8 cellular contexts compared by ENCODE assay signal in genomic region chr1:65148178-65148547, GRCh38. TPM values are rescaled to one million over a fixed set of nuclear protein-coding genes. Genes with fewer than 3 reads are reported as not detected.
DNase-seq lines count a peak whose midpoint lies in the region; ATAC-seq, FAIRE-seq and TF ChIP-seq lines count a peak whose summit lies in the region.
"Not testable (repeated sequence)": the region's sequence is repeated elsewhere in the genome, so short reads cannot be mapped to it uniquely, and the experiment has no call there.

Gene AK4, plus strand, starts transcription at chr1:65148203. Its CDS starts 205 bp downstream, at chr1:65148408.

- peaks cover 40% of the 10 kb centered on the region for H3K36me3 Mint-ChIP-seq in Calu3 (ENCODE audit: insufficient read depth, unreplicated experiment)
- not testable (repeated sequence) for H3K36me3 Mint-ChIP-seq in glutamatergic neuron (ENCODE audit: unreplicated experiment)
- H3K36me3 Mint-ChIP-seq in stimulated activated naive CD8-positive, alpha-beta T cell treated with anti-CD3 and anti-CD28 coated beads, Interleukin-15, Interleukin-2, amounts not matched to agents 100 ng/mL and 50 ng/mL, for 24 hours (ENCODE audit: low read depth): peaks cover 17% of the 10 kb centered on the region

- peaks cover 49% of the 10 kb centered on the region for H3K27me3 ChIP-seq in SJSA1 (replicated peaks)
- H3K27me3 ChIP-seq in K562 (ENCODE audit: control insufficient read depth in 2 of 2, insufficient read depth in 2 of 2, low read length in 2 of 2); muscle layer of colon (ENCODE audit: control insufficient read depth in 1 of 2, insufficient read depth in 2 of 2, low read length in 2 of 2): not testable (repeated sequence)

- TF ChIP-seq CTCF in Calu3 (IDR thresholded peaks at IDR 0.05; ENCODE audit: unreplicated experiment); K562 (IDR thresholded peaks at IDR 0.05 in 2 of 3, conservative IDR thresholded peaks at IDR 0.05 in 1 of 3; ENCODE audit: insufficient read depth in 2 of 3, low read depth in 1 of 3, low read length in 3 of 3); glutamatergic neuron (IDR thresholded peaks at IDR 0.05; ENCODE audit: partially characterized antibody, unreplicated experiment): not testable (repeated sequence)

- not testable (repeated sequence) for BruUV-seq in Calu3 (replicated peaks; lab: Mats Ljungman, UMichigan); K562 (replicated peaks; lab: Mats Ljungman, UMichigan)

- not testable (repeated sequence) for H4K20me1 ChIP-seq in K562 (replicated peaks; ENCODE audit: control insufficient read depth, insufficient read depth, low read length)

- TF ChIP-seq RAD21 in K562 (CRISPR knock-in tag; conservative IDR thresholded peaks at IDR 0.05 in 1 of 2, IDR thresholded peaks at IDR 0.05 in 1 of 2): not testable (repeated sequence)

- not testable (repeated sequence) for H3K36me3 ChIP-seq in SJSA1; K562 (ENCODE audit: control insufficient read depth, insufficient read depth, low read length); muscle layer of colon (ENCODE audit: insufficient read depth, low read length)

- CTCF ChIA-PET in Calu3 (lab: Charles Lee): interaction anchor here (1.5 to 1.7 kb wide), 2 partner anchors 29 to 61 kb away, joined by 5 read pairs; no protein-coding TSS in a partner anchor
- CTCF ChIA-PET in K562 (lab: Yijun Ruan, JAX; ENCODE audit: low intra/inter-chr PET ratio): not testable (repeated sequence)

- not testable (repeated sequence) for H3K9me3 ChIP-seq in SJSA1 (replicated peaks); K562 (replicated peaks; ENCODE audit: control insufficient read depth, insufficient read depth, low read depth, low read length); muscle layer of colon (ENCODE audit: low read length)

- peaks cover 54% of the 10 kb centered on the region for H3K4me1 Mint-ChIP-seq in Calu3 (ENCODE audit: low read depth, unreplicated experiment)
- not testable (repeated sequence) for H3K4me1 Mint-ChIP-seq in glutamatergic neuron (ENCODE audit: low read depth, unreplicated experiment)
- H3K4me1 Mint-ChIP-seq in stimulated activated naive CD8-positive, alpha-beta T cell treated with anti-CD3 and anti-CD28 coated beads, Interleukin-15, Interleukin-2, amounts not matched to agents 100 ng/mL and 50 ng/mL, for 24 hours (ENCODE audit: low read depth): peaks cover 21% of the 10 kb centered on the region

- POLR2A ChIA-PET in K562 (lab: Yijun Ruan, JAX): interaction anchor here (0.6 to 3.1 kb wide), 6 partner anchors 11 to 129 kb away, joined by 3 to 22 read pairs (median 4); no protein-coding TSS in a partner anchor

- H3K4me1 ChIP-seq in SJSA1 (replicated peaks): not testable (repeated sequence)
- H3K4me1 ChIP-seq in K562 (replicated peaks in 1 of 2; ENCODE audit: control insufficient read depth in 2 of 2, insufficient read depth in 2 of 2, low read length in 2 of 2): peaks cover 10 to 26% of the 10 kb centered on the region in 2 experiments
- peaks cover 12% of the 10 kb centered on the region for H3K4me1 ChIP-seq in muscle layer of colon (ENCODE audit: insufficient read depth, low read length)

- not testable (repeated sequence) for H3K9me3 Mint-ChIP-seq in Calu3 (ENCODE audit: low read depth, unreplicated experiment); glutamatergic neuron (ENCODE audit: unreplicated experiment); stimulated activated naive CD8-positive, alpha-beta T cell treated with anti-CD3 and anti-CD28 coated beads, Interleukin-15, Interleukin-2, amounts not matched to agents 100 ng/mL and 50 ng/mL, for 24 hours

- not testable (repeated sequence) for FAIRE-seq in K562 (lab: Jason Lieb, UNC)

- H3K4me3 ChIP-seq in SJSA1: peak within 1 kb of the TSS; percentile 9
- H3K4me3 ChIP-seq in K562: peak within 1 kb of the TSS; percentile 64
- peak within 1 kb of the TSS; percentile 60 to 98 for H3K4me3 ChIP-seq in muscle layer of colon (ENCODE audit: low read depth in 1 of 2, low read length in 2 of 2)

- H2AFZ ChIP-seq in K562 (ENCODE audit: low read depth, low read length): peak within 1 kb of the TSS; percentile 93

- 0% methylated on average over 8 of the region's 33 CpGs for WGBS in K562 (ENCODE audit: insufficient coverage, low coverage, missing lambda C conversion rate)

- H3K27me3 Mint-ChIP-seq in Calu3 (ENCODE audit: unreplicated experiment): not testable (repeated sequence)
- peaks cover 14% of the 10 kb centered on the region for H3K27me3 Mint-ChIP-seq in glutamatergic neuron (ENCODE audit: unreplicated experiment)
- peaks cover 57% of the 10 kb centered on the region for H3K27me3 Mint-ChIP-seq in stimulated activated naive CD8-positive, alpha-beta T cell treated with anti-CD3 and anti-CD28 coated beads, Interleukin-15, Interleukin-2, amounts not matched to agents 100 ng/mL and 50 ng/mL, for 24 hours

- TF ChIP-seq EP300 in K562 (IDR thresholded peaks at IDR 0.05; ENCODE audit: low read length): not testable (repeated sequence)

- intact Hi-C loops in Calu3 (cut with micrococcal nuclease; ENCODE audit: unreplicated experiment): not testable (repeated sequence)
- intact Hi-C loops in K562 (cut with micrococcal nuclease): loop anchor here (5.0 kb wide), 2 partner anchors 59 to 81 kb away; no protein-coding TSS in a partner anchor

- H3K9ac ChIP-seq in K562 (ENCODE audit: insufficient read depth in 1 of 2, low read depth in 2 of 2, low read length in 2 of 2): peak within 1 kb of the TSS; percentile 71 to 95
- H3K9ac ChIP-seq in muscle layer of colon (ENCODE audit: low read length): peak within 1 kb of the TSS; percentile 42

- peak within 1 kb of the TSS; percentile 66 for H3K27ac Mint-ChIP-seq in Calu3 (ENCODE audit: unreplicated experiment)
- not testable (repeated sequence) for H3K27ac Mint-ChIP-seq in glutamatergic neuron (ENCODE audit: unreplicated experiment)
- H3K27ac Mint-ChIP-seq in stimulated activated naive CD8-positive, alpha-beta T cell treated with anti-CD3 and anti-CD28 coated beads, Interleukin-15, Interleukin-2, amounts not matched to agents 100 ng/mL and 50 ng/mL, for 24 hours: peak within 1 kb of the TSS; percentile 79

- H3K4me2 ChIP-seq in K562 (ENCODE audit: insufficient read depth, low read length): peak within 1 kb of the TSS; percentile 83

- not testable (repeated sequence) for H3K27ac ChIP-seq in SJSA1
- H3K27ac ChIP-seq in K562 (ENCODE audit: extremely low read depth, low read depth, low read length) (peak within 1 kb of the TSS; percentile 65), muscle layer of colon (ENCODE audit: low read depth, low read length) (peak within 1 kb of the TSS; percentile 94)

- H3K4me3 Mint-ChIP-seq in Calu3 (ENCODE audit: low read depth, unreplicated experiment) (peak within 1 kb of the TSS; percentile 87), glutamatergic neuron (ENCODE audit: unreplicated experiment) (peak within 1 kb of the TSS; percentile 80)
- peak within 1 kb of the TSS; percentile 86 for H3K4me3 Mint-ChIP-seq in stimulated activated naive CD8-positive, alpha-beta T cell treated with anti-CD3 and anti-CD28 coated beads, Interleukin-15, Interleukin-2, amounts not matched to agents 100 ng/mL and 50 ng/mL, for 24 hours

- H3K79me2 ChIP-seq in K562 (ENCODE audit: control insufficient read depth, insufficient read depth, low read length): peaks cover 44% of the 10 kb centered on the region

- peak; percentile 19 for ATAC-seq in GM21529 (IDR thresholded peaks at IDR 0.05; ENCODE audit: unreplicated experiment)
- peak; percentile 23 for ATAC-seq in HG03175 (IDR thresholded peaks at IDR 0.05; ENCODE audit: unreplicated experiment)
- ATAC-seq in K562: peak; percentile 19

- in situ Hi-C loops in K562 (cut with MboI): not testable (repeated sequence)

- not testable (repeated sequence) for H3K9me1 ChIP-seq in K562 (ENCODE audit: control insufficient read depth, insufficient read depth, low read length)

- TF ChIP-seq POLR2A in K562 (conservative IDR thresholded peaks at IDR 0.05): peak; percentile 60

- not testable (repeated sequence) for DNase-seq in Calu3; SJSA1 (ENCODE audit: low read depth in 1 of 2, low spot score in 2 of 2); K562 (ENCODE audit: extremely low read depth in 1 of 4, low spot score in 3 of 4); glutamatergic neuron

TF ChIP-seq in K562, 482 proteins besides CTCF, POLR2A, EP300 and RAD21 (continues in another document):
- peak in 1 of 2 experiments; percentile 16; a peak in 1 of 4 replicates for TF ChIP-seq NRF1 (conservative IDR thresholded peaks at IDR 0.05 in 1 of 2, IDR thresholded peaks at IDR 0.05 in 1 of 2)
- TF ChIP-seq HNRNPL (IDR thresholded peaks at IDR 0.05; ENCODE audit: low read depth, low read length): 0 out of 2 replicates have a peak, but pooled peaks have one; percentile 18

RNA-seq across cellular contexts. Expression of gene AK4, which starts in this region (rescaled TPM):
- total RNA-seq in Calu3 (2022) (39.6 and 49.9 TPM in 2 replicates), K562 (2014; rRNA removed) (19.1 and 21.4 TPM in 2 replicates), K562 (2014; rRNA removed; fragmentation: Illumina TruSeq; extraction: Trizol) (21.5 and 24.8 TPM in 2 replicates), K562 (2015; rRNA removed; fragmentation: Illumina TruSeq; extraction: Trizol) (10.4 and 12.0 TPM in 2 replicates), K562 (2021) (34.9 and 36.4 TPM in 2 replicates), glutamatergic neuron (ENCODE audit: unreplicated experiment) (2.6 TPM)
- total RNA-seq in SJSA1 (2014; rRNA removed; shearing (Covaris generic)): under 0.01 and 0.21 TPM in 2 replicates
- total RNA-seq in K562 (2011; cell fraction: chromatin; rRNA removed; ENCODE audit: low replicate concordance): 12.9 and 19.3 TPM in 2 replicates
- 6.2 and 7.2 TPM in 2 replicates for total RNA-seq in K562 (2011; cell fraction: nucleolus; rRNA removed)
- total RNA-seq in K562 (2011; cell fraction: nucleoplasm; rRNA removed): 13.3 and 19.4 TPM in 2 replicates
- polyA plus RNA-seq in K562 (2011; rRNA removed) (71.2 and 96.6 TPM in 2 replicates), K562 (2014; fragmentation: Illumina TruSeq; extraction: Trizol) (32.4 and 33.1 TPM in 2 replicates), K562 (2014; fragmentation: Nextera tagmentation; extraction: Ambion mirVana) (10 to 100 TPM; 10.9 to 15.1 TPM), K562 (2014; rRNA removed) (23.3 and 24.1 TPM in 2 replicates)
- 43.8 and 70.9 TPM in 2 replicates for polyA plus RNA-seq in K562 (2011; cell fraction: cytosol; rRNA removed)
- polyA plus RNA-seq in K562 (2011; cell fraction: nucleus; rRNA removed): 21.2 and 33.7 TPM in 2 replicates
- 15.5 and 17.3 TPM in 2 replicates for polyA plus RNA-seq in K562 (2012)
- 77.9 and 90.3 TPM in 2 replicates for polyA minus RNA-seq in K562 (2011; rRNA and poly(A)+ RNA removed)
- polyA minus RNA-seq in K562 (2011; cell fraction: cytosol; rRNA and poly(A)+ RNA removed): 22.5 and 30.3 TPM in 2 replicates
- polyA minus RNA-seq in K562 (2011; cell fraction: nucleus; rRNA and poly(A)+ RNA removed): 9.0 and 14.2 TPM in 2 replicates

Comparison
In these comparisons a context has a peak if more than half of its experiments do, and no peak if none do; other contexts are left out.
1. H3K4me3 ChIP-seq: peak in every context shown above with its lines; median percentile 79 in muscle layer of colon; 64 in K562; 9 in SJSA1.